ENCODE assay signal across 16 cellular contexts in genomic region chr1:204545202-204545601, GRCh38. TPM values are rescaled to one million over a fixed set of nuclear protein-coding genes. Genes with fewer than 3 reads are reported as not detected.
A peak's percentile ranks its signal among the peaks of the same experiment; 100 is the strongest.
DNase-seq lines count a peak whose midpoint lies in the region; ATAC-seq, FAIRE-seq and TF ChIP-seq lines count a peak whose summit lies in the region.
"Had no signal": no experiment of that assay in that cellular context is flagged by ENCODE, and none has a peak within 500 bp of the region (broad histone marks: within the 10 kb centered on the region; RNA-seq: fewer than 3 reads in every experiment).

No MANE protein-coding gene starts in this region.

- no peaks in the 10 kb centered on the region for H3K9me3 ChIP-seq in CD8-positive, alpha-beta T cell (ENCODE audit: low read length)
- H3K9me3 ChIP-seq: Caco-2, esophagus muscularis mucosa, right lobe of liver had no signal

- peaks cover 60% of the 10 kb centered on the region for H3K4me1 Mint-ChIP-seq in CD8-positive, alpha-beta T cell (ENCODE audit: low read depth)
- peaks cover 24 to 57% (median 56%) of the 10 kb centered on the region in 4 donors for H3K4me1 Mint-ChIP-seq in naive thymus-derived CD8-positive, alpha-beta T cell
- H3K4me1 Mint-ChIP-seq in progenitor cell of endocrine pancreas (ENCODE audit: low read depth) = no peaks in the 10 kb centered on the region

- TF ChIP-seq CTCF in CD8-positive, alpha-beta T cell (IDR thresholded peaks at IDR 0.05) = no peak
- TF ChIP-seq CTCF in KMS-11 (conservative IDR thresholded peaks at IDR 0.05; ENCODE audit: low read depth, low read length) (no peak), bronchial epithelial cell (IDR thresholded peaks at IDR 0.05; ENCODE audit: insufficient read depth, low read length, severe bottlenecking) (no peak), progenitor cell of endocrine pancreas (IDR thresholded peaks at IDR 0.05; ENCODE audit: unreplicated experiment) (no peak)

- intact Hi-C loops in CD8-positive, alpha-beta T cell (cut with DNase I, micrococcal nuclease) = loop anchor here (2.0 kb wide), 2 partner anchors 14 to 28 kb away; partner anchors contain the start of gene MDM4 (in 1 of the 2)

- peaks cover 51% of the 10 kb centered on the region for H3K4me1 ChIP-seq in CD8-positive, alpha-beta T cell (ENCODE audit: insufficient read depth, low read length)
- H3K4me1 ChIP-seq in KMS-11 (ENCODE audit: low read depth, poor library complexity, severe bottlenecking) = peaks cover 47% of the 10 kb centered on the region
- H3K4me1 ChIP-seq: Caco-2, esophagus muscularis mucosa had no signal

- peak overlapping the region; percentile 11 for H3K27ac ChIP-seq in CD8-positive, alpha-beta T cell (ENCODE audit: low read depth, low read length)
- no peak overlapping the region for H3K27ac ChIP-seq in KMS-11
- H3K27ac ChIP-seq: right lobe of liver had no signal

- H3K36me3 Mint-ChIP-seq in CD8-positive, alpha-beta T cell = peaks cover 92% of the 10 kb centered on the region
- peaks cover 45 to 95% (median 74%) of the 10 kb centered on the region in 3 donors for H3K36me3 Mint-ChIP-seq in naive thymus-derived CD8-positive, alpha-beta T cell
- peaks cover 43% of the 10 kb centered on the region for H3K36me3 Mint-ChIP-seq in progenitor cell of endocrine pancreas (ENCODE audit: insufficient read depth)

- H3K9ac ChIP-seq in KMS-11 = no peak overlapping the region

- no peak overlapping the region for H2AFZ ChIP-seq in KMS-11 (ENCODE audit: low read depth)

- H3K27ac Mint-ChIP-seq in CD8-positive, alpha-beta T cell = peak overlapping the region; percentile 88
- peak overlapping the region; percentile 79 to 93 (median 88) for H3K27ac Mint-ChIP-seq in naive thymus-derived CD8-positive, alpha-beta T cell
- no peak overlapping the region for H3K27ac Mint-ChIP-seq in progenitor cell of endocrine pancreas

- peaks cover 76% of the 10 kb centered on the region for H3K36me3 ChIP-seq in CD8-positive, alpha-beta T cell (ENCODE audit: insufficient read depth, low read length)
- H3K36me3 ChIP-seq in KMS-11 (ENCODE audit: insufficient read depth) (peaks cover 21% of the 10 kb centered on the region), bronchial epithelial cell (ENCODE audit: control insufficient read depth, insufficient read depth, low read length) (peaks cover 16% of the 10 kb centered on the region)

- DNase-seq in CD8-positive, alpha-beta T cell = no peak
- peak; percentile 57 for DNase-seq in bronchial epithelial cell (ENCODE audit: low read depth)
- no peak for DNase-seq in naive thymus-derived CD8-positive, alpha-beta T cell
- DNase-seq in progenitor cell of endocrine pancreas (ENCODE audit: low spot score, unreplicated experiment) = no peak
- no peak for DNase-seq in NCI-H1048 (lab: John Stamatoyannopoulos, UW)
- DNase-seq in GF-D8 (lab: John Stamatoyannopoulos, UW) = no peak
- DNase-seq: activated T-cell treated with anti-CD3 and anti-CD28 coated beads, Interleukin-2, amount 50 U/mL, for 4 hours; Caco-2; caudate nucleus; NCI-H526; right lobe of liver had no signal

- no peaks in the 10 kb centered on the region for H3K79me2 ChIP-seq in KMS-11 (ENCODE audit: insufficient read depth, low read depth)

- POLR2A ChIA-PET in CD8-positive, alpha-beta T cell (lab: Charles Lee) = interaction anchor here (0.8 to 4.0 kb wide), 3 partner anchors 21 to 39 kb away, joined by 3 to 23 read pairs (median 19); partner anchors contain the start of gene MDM4
- POLR2A ChIA-PET in naive thymus-derived CD8-positive, alpha-beta T cell (lab: Charles Lee) = interaction anchor here (0.9 to 8.5 kb wide), 7 partner anchors 11 to 30 kb away, joined by 3 to 79 read pairs (median 7); partner anchors contain the start of gene MDM4

- peak overlapping the region; percentile 24 for H3K4me3 Mint-ChIP-seq in CD8-positive, alpha-beta T cell
- peak overlapping the region in 9 of 10 donors; percentile 39 to 76 (median 59) for H3K4me3 Mint-ChIP-seq in naive thymus-derived CD8-positive, alpha-beta T cell
- no peak overlapping the region for H3K4me3 Mint-ChIP-seq in progenitor cell of endocrine pancreas (ENCODE audit: low read depth)

- ATAC-seq in CD8-positive, alpha-beta T cell = no peak
- no peak for ATAC-seq in naive thymus-derived CD8-positive, alpha-beta T cell
- no peak for ATAC-seq in HG02885 (IDR thresholded peaks at IDR 0.05; ENCODE audit: poor library complexity, unreplicated experiment)
- ATAC-seq: Right ventricle myocardium inferior had no signal

- H3K27me3 ChIP-seq in CD8-positive, alpha-beta T cell (ENCODE audit: insufficient read depth, low read length) = no peaks in the 10 kb centered on the region
- H3K27me3 ChIP-seq in KMS-11 (ENCODE audit: insufficient read depth, low read depth) (no peaks in the 10 kb centered on the region), bronchial epithelial cell (ENCODE audit: control insufficient read depth, insufficient read depth, low read length) (no peaks in the 10 kb centered on the region)
- H3K27me3 ChIP-seq: esophagus muscularis mucosa, right lobe of liver had no signal

- H3K27me3 Mint-ChIP-seq in CD8-positive, alpha-beta T cell (ENCODE audit: low read depth) = no peaks in the 10 kb centered on the region
- H3K27me3 Mint-ChIP-seq in naive thymus-derived CD8-positive, alpha-beta T cell = no peaks in the 10 kb centered on the region
- H3K27me3 Mint-ChIP-seq in progenitor cell of endocrine pancreas = no peaks in the 10 kb centered on the region

- no peak overlapping the region for H3K4me3 ChIP-seq in CD8-positive, alpha-beta T cell (ENCODE audit: low read depth, low read length)
- no peak overlapping the region for H3K4me3 ChIP-seq in KMS-11 (IDR thresholded peaks at IDR 0.05; ENCODE audit: insufficient read depth, low read depth, low read length)
- no peak overlapping the region for H3K4me3 ChIP-seq in bronchial epithelial cell (ENCODE audit: low read depth, low read length)
- H3K4me3 ChIP-seq: esophagus muscularis mucosa, right lobe of liver had no signal

- H4K20me1 ChIP-seq in KMS-11 (ENCODE audit: insufficient read depth) = no peaks in the 10 kb centered on the region

- peak overlapping the region; percentile 33 for H3K4me2 ChIP-seq in KMS-11

- CTCF ChIA-PET in CD8-positive, alpha-beta T cell (lab: Charles Lee) = interaction anchor here (0.8 to 3.0 kb wide), 7 partner anchors 11 to 114 kb away, joined by 3 to 13 read pairs (median 4); no protein-coding TSS in a partner anchor

- no peak for FAIRE-seq in bronchial epithelial cell (lab: Jason Lieb, UNC)
- FAIRE-seq: islet of Langerhans had no signal

- H3K9me3 Mint-ChIP-seq in CD8-positive, alpha-beta T cell = peaks cover 3% of the 10 kb centered on the region
- H3K9me3 Mint-ChIP-seq in naive thymus-derived CD8-positive, alpha-beta T cell = peaks cover 0 to 12% (median 0%) of the 10 kb centered on the region in 9 donors
- no peaks in the 10 kb centered on the region for H3K9me3 Mint-ChIP-seq in progenitor cell of endocrine pancreas (ENCODE audit: low read depth)
- H3K9me3 Mint-ChIP-seq: activated T-cell treated with anti-CD3 and anti-CD28 coated beads, Interleukin-2, amount 50 U/mL, for 4 hours had no signal

RNA-seq across cellular contexts. Expression of gene MDM4, which starts 29.0 kb away (rescaled TPM):
- 100 to 1,000 TPM; 209 to 218 TPM for total RNA-seq in CD8-positive, alpha-beta T cell
- total RNA-seq in bronchial epithelial cell = 23.4 and 25.3 TPM in 2 replicates
- total RNA-seq in naive thymus-derived CD8-positive, alpha-beta T cell = 100 to 1,000 TPM; 243 to 272 TPM
- 10 to 100 TPM; 10.0 to 23.1 (median 10.7) TPM for polyA plus RNA-seq in naive thymus-derived CD8-positive, alpha-beta T cell
- 123 and 127 TPM in 2 replicates for total RNA-seq in progenitor cell of endocrine pancreas

RNA-seq across cellular contexts. Expression of gene PIK3C2B, which starts 50.6 kb away (rescaled TPM):
- total RNA-seq in CD8-positive, alpha-beta T cell = 10 to 100 TPM; 32.2 to 32.6 TPM
- total RNA-seq in bronchial epithelial cell (2.1 and 8.4 TPM in 2 replicates), progenitor cell of endocrine pancreas (62.2 and 62.7 TPM in 2 replicates)
- total RNA-seq in naive thymus-derived CD8-positive, alpha-beta T cell = 10 to 100 TPM; 39.5 to 40.1 TPM
- polyA plus RNA-seq in naive thymus-derived CD8-positive, alpha-beta T cell = 1 to 10 TPM; 1.3 to 2.6 (median 1.8) TPM
